Comparison of ENCODE assay signal across 19 cellular contexts in genomic region chr14:105311838-105312237, GRCh38.
"Had no signal": no experiment of that assay in that cellular context is flagged by ENCODE, and none has a peak within 500 bp of the region (broad histone marks: within the 10 kb centered on the region; RNA-seq: fewer than 3 reads in every experiment).

No MANE protein-coding gene starts in this region.

- H3K27me3 Mint-ChIP-seq: activated CD4-positive, alpha-beta T cell treated with anti-CD3 and anti-CD28 coated beads, Interleukin-2, amount 10 ng/mL, durations not matched to agents 7 days and 5 days; activated naive CD8-positive, alpha-beta T cell treated with anti-CD3 and anti-CD28 coated beads for 36 hours; activated T-cell treated with anti-CD3 and anti-CD28 coated beads, Interleukin-2, amount 50 U/mL, for 24 hours; stimulated activated naive CD8-positive, alpha-beta T cell treated with anti-CD3 and anti-CD28 coated beads, Interleukin-15, amount 100 ng/mL, for 72 hours; T-helper 17 cell had no signal

- DNase-seq: activated CD4-positive, alpha-beta T cell treated with anti-CD3 and anti-CD28 coated beads, Interleukin-2, amount 10 ng/mL, durations not matched to agents 7 days and 5 days; activated CD4-positive, CD25-positive, alpha-beta regulatory T cell; activated effector memory CD4-positive, alpha-beta T cell treated with Interleukin-2 at 50 U/mL for 16 hours; activated naive CD8-positive, alpha-beta T cell treated with anti-CD3 and anti-CD28 coated beads for 36 hours; activated T-cell treated with anti-CD3 and anti-CD28 coated beads, Interleukin-2, amount 50 U/mL, for 24 hours; aorta; effector memory CD4-positive, alpha-beta T cell; retina; stimulated activated CD4-positive, alpha-beta T cell treated with anti-CD3 and anti-CD28 coated beads, Interleukin-4, amount 100 ng/mL, for 4 hours; stimulated activated naive CD8-positive, alpha-beta T cell treated with anti-CD3 and anti-CD28 coated beads, Interleukin-15, amount 100 ng/mL, for 72 hours; T-helper 17 cell; tibial artery; uterus had no signal

- H3K4me3 Mint-ChIP-seq: activated CD4-positive, alpha-beta T cell treated with anti-CD3 and anti-CD28 coated beads, Interleukin-2, amount 10 ng/mL, durations not matched to agents 7 days and 5 days; activated naive CD8-positive, alpha-beta T cell treated with anti-CD3 and anti-CD28 coated beads for 36 hours; activated T-cell treated with anti-CD3 and anti-CD28 coated beads, Interleukin-2, amount 50 U/mL, for 24 hours; stimulated activated naive CD8-positive, alpha-beta T cell treated with anti-CD3 and anti-CD28 coated beads, Interleukin-15, amount 100 ng/mL, for 72 hours; T-helper 17 cell had no signal

- H3K9me3 ChIP-seq: gastroesophageal sphincter, tibial artery, uterus had no signal

- H3K27ac ChIP-seq: coronary artery, epithelial cell of prostate, parathyroid adenoma, skin epidermis, tibial artery, uterus had no signal

- H3K9me3 Mint-ChIP-seq: activated naive CD8-positive, alpha-beta T cell treated with anti-CD3 and anti-CD28 coated beads for 36 hours; activated T-cell treated with anti-CD3 and anti-CD28 coated beads, Interleukin-2, amount 50 U/mL, for 24 hours; neural crest cell; stimulated activated naive CD8-positive, alpha-beta T cell treated with anti-CD3 and anti-CD28 coated beads, Interleukin-15, amount 100 ng/mL, for 72 hours had no signal

- H3K36me3 ChIP-seq: gastroesophageal sphincter, tibial artery, uterus had no signal

- H3K9ac ChIP-seq: parathyroid adenoma had no signal

- H3K36me3 Mint-ChIP-seq: activated naive CD8-positive, alpha-beta T cell treated with anti-CD3 and anti-CD28 coated beads for 36 hours had no signal

- H3K27me3 ChIP-seq: gastroesophageal sphincter, tibial artery, uterus had no signal

- H3K4me3 ChIP-seq: coronary artery, gastroesophageal sphincter, skin epidermis, tibial artery, uterus had no signal

- H3K27ac Mint-ChIP-seq: activated naive CD8-positive, alpha-beta T cell treated with anti-CD3 and anti-CD28 coated beads for 36 hours; activated T-cell treated with anti-CD3 and anti-CD28 coated beads, Interleukin-2, amount 50 U/mL, for 24 hours; stimulated activated naive CD8-positive, alpha-beta T cell treated with anti-CD3 and anti-CD28 coated beads, Interleukin-15, amount 100 ng/mL, for 72 hours; T-helper 17 cell had no signal
